ENCODE assay signal across 1 cellular context in genomic region chr12:95201056-95201670, GRCh38.
TF ChIP-seq lines count a peak whose summit lies in the region.

No MANE protein-coding gene starts in this region.

TF ChIP-seq in HEK293, 187 proteins besides CTCF, POLR2A, EP300 and RAD21 (continued from another document):
- no peak for TF ChIP-seq KLF17 (tag by site-specific recombination; IDR thresholded peaks at IDR 0.05)
- 0 out of 2 replicates have a peak, but pooled peaks have one; percentile 42 for TF ChIP-seq ZFHX2 (tag by site-specific recombination; conservative IDR thresholded peaks at IDR 0.05)
- no peak for TF ChIP-seq ZNF670 (tag by site-specific recombination; IDR thresholded peaks at IDR 0.05; ENCODE audit: low read depth)
- no peak for TF ChIP-seq GLIS2 (tag by site-specific recombination; IDR thresholded peaks at IDR 0.05)
- no peak for TF ChIP-seq ZBTB44 (tag by site-specific recombination; IDR thresholded peaks at IDR 0.05)
- TF ChIP-seq ZNF138 (tag by site-specific recombination; IDR thresholded peaks at IDR 0.05; ENCODE audit: borderline replicate concordance): no peak
- no peak for TF ChIP-seq SP7 (tag by site-specific recombination; IDR thresholded peaks at IDR 0.05)
- TF ChIP-seq ZNF114 (tag by site-specific recombination; IDR thresholded peaks at IDR 0.05): no peak
- no peak for TF ChIP-seq ZNF155 (tag by site-specific recombination; IDR thresholded peaks at IDR 0.05)
